In the genomic region with DNA sequence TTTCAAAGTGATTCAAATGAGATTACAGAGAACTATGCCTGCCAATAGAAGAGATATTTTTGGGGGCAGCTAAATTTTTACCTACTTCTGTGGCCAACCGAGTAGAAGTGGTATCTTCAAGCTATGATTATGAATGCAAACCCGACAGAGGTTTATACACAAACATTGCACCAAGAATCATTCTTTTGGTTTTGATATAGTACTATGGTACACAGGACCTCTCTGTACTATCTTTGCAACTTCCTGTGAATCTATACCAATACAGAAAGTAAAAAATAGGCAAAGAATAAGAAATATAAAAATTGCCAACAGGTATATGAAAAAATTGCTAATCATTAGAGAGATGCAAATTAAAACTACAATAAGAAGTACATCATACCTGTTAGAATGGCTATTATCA, we compare ENCODE assay signal across 35 cellular contexts.
"Had no signal": no experiment of that assay in that cellular context is flagged by ENCODE, and none has a peak within 500 bp of the region (broad histone marks: within the 10 kb centered on the region; RNA-seq: fewer than 3 reads in every experiment).

No MANE protein-coding gene starts in this region.

- H3K4me1 Mint-ChIP-seq: activated naive CD4-positive, alpha-beta T cell treated with anti-CD3 and anti-CD28 coated beads, Interleukin-2, amount 10 ng/mL, durations not matched to agents 7 days and 5 days; activated naive CD4-positive, alpha-beta T cell treated with anti-CD3 and anti-CD28 coated beads, Interleukin-2, amount 50 U/mL, for 24 hours; activated naive CD8-positive, alpha-beta T cell treated with anti-CD3 and anti-CD28 coated beads for 36 hours; activated naive CD8-positive, alpha-beta T cell treated with anti-CD3 and anti-CD28 coated beads, Interleukin-2, amount 10 ng/mL, durations not matched to agents 7 days and 5 days; activated T-helper 17 cell treated with anti-CD3 and anti-CD28 coated beads, Interleukin-2, amount 50 U/mL, for 72 hours; brain had no signal

- H3K27ac Mint-ChIP-seq: activated naive CD4-positive, alpha-beta T cell treated with anti-CD3 and anti-CD28 coated beads for 36 hours; activated naive CD4-positive, alpha-beta T cell treated with anti-CD3 and anti-CD28 coated beads, Interleukin-2, amount 10 ng/mL, durations not matched to agents 7 days and 5 days; activated naive CD4-positive, alpha-beta T cell treated with anti-CD3 and anti-CD28 coated beads, Interleukin-2, amount 50 U/mL, for 24 hours; activated naive CD4-positive, alpha-beta T cell treated with anti-CD3 and anti-CD28 coated beads, Interleukin-2, amount 50 U/mL, for 72 hours; activated naive CD8-positive, alpha-beta T cell; activated naive CD8-positive, alpha-beta T cell treated with anti-CD3 and anti-CD28 coated beads for 36 hours; activated naive CD8-positive, alpha-beta T cell treated with anti-CD3 and anti-CD28 coated beads, Interleukin-2, amount 10 ng/mL, durations not matched to agents 7 days and 5 days; activated naive CD8-positive, alpha-beta T cell treated with anti-CD3 and anti-CD28 coated beads, Interleukin-2, amount 50 U/mL, for 24 hours; activated T-cell treated with anti-CD3 and anti-CD28 coated beads, Interleukin-2, amount 50 U/mL, for 24 hours; activated T-cell treated with anti-CD3 and anti-CD28 coated beads, Interleukin-2, amount 50 U/mL, for 72 hours; activated T-helper 1 cell treated with anti-CD3 and anti-CD28 coated beads, Interleukin-12 subunit alpha, Interleukin-12 subunit beta, Interleukin-2, Interleukin-4 antibody, amounts not matched to agents 30 ng/mL and 10 ng/mL and 1 ng/mL, durations not matched to agents 14 hours and 24 hours and 36 hours; activated T-helper 17 cell treated with anti-CD3 and anti-CD28 coated beads, Interleukin-2, amount 50 U/mL, for 72 hours; activated T-helper 2 cell treated with anti-CD3 and anti-CD28 coated beads, Interferon-gamma antibody, Interleukin-2, Interleukin-4, amounts not matched to agents 10 μg/mL and 5 μg/mL and 100 μg/mL, durations not matched to agents 14 hours and 24 hours and 36 hours; brain had no signal

- H3K36me3 Mint-ChIP-seq: activated naive CD4-positive, alpha-beta T cell treated with anti-CD3 and anti-CD28 coated beads, Interleukin-2, amount 10 ng/mL, durations not matched to agents 7 days and 5 days; activated naive CD4-positive, alpha-beta T cell treated with anti-CD3 and anti-CD28 coated beads, Interleukin-2, amount 50 U/mL, for 24 hours; activated naive CD4-positive, alpha-beta T cell treated with anti-CD3 and anti-CD28 coated beads, Interleukin-2, amount 50 U/mL, for 72 hours; activated naive CD8-positive, alpha-beta T cell; activated naive CD8-positive, alpha-beta T cell treated with anti-CD3 and anti-CD28 coated beads for 36 hours; activated naive CD8-positive, alpha-beta T cell treated with anti-CD3 and anti-CD28 coated beads, Interleukin-2, amount 10 ng/mL, durations not matched to agents 7 days and 5 days; brain had no signal

- H3K27me3 Mint-ChIP-seq: central memory CD8-positive, alpha-beta T cell had no signal

- DNase-seq: activated effector memory CD4-positive, alpha-beta T cell treated with anti-CD3 and anti-CD28 coated beads, Interleukin-2, amount 50 U/mL, for 16 hours; activated effector memory CD4-positive, alpha-beta T cell treated with Interleukin-2 at 50 U/mL for 16 hours; activated gamma-delta T cell; activated gamma-delta T cell treated with Interleukin-2 at 50 U/mL for 16 hours; activated naive CD4-positive, alpha-beta T cell; activated naive CD4-positive, alpha-beta T cell treated with anti-CD3 and anti-CD28 coated beads for 36 hours; activated naive CD4-positive, alpha-beta T cell treated with anti-CD3 and anti-CD28 coated beads, Interleukin-2, amount 10 ng/mL, durations not matched to agents 7 days and 5 days; activated naive CD4-positive, alpha-beta T cell treated with anti-CD3 and anti-CD28 coated beads, Interleukin-2, amount 50 U/mL, for 16 hours; activated naive CD4-positive, alpha-beta T cell treated with Interleukin-2 at 50 U/mL for 16 hours; activated naive CD8-positive, alpha-beta T cell treated with anti-CD3 and anti-CD28 coated beads for 36 hours; activated naive CD8-positive, alpha-beta T cell treated with anti-CD3 and anti-CD28 coated beads, Interleukin-2, amount 10 ng/mL, durations not matched to agents 7 days and 5 days; activated naive CD8-positive, alpha-beta T cell treated with anti-CD3 and anti-CD28 coated beads, Interleukin-2, amount 50 U/mL, for 24 hours; activated T-cell treated with anti-CD3 and anti-CD28 coated beads, Interleukin-2, amount 50 U/mL, for 1 hour; activated T-cell treated with anti-CD3 and anti-CD28 coated beads, Interleukin-2, amount 50 U/mL, for 24 hours; activated T-cell treated with anti-CD3 and anti-CD28 coated beads, Interleukin-2, amount 50 U/mL, for 4 hours; activated T-cell treated with anti-CD3 and anti-CD28 coated beads, Interleukin-2, amount 50 U/mL, for 48 hours; activated T-cell treated with anti-CD3 and anti-CD28 coated beads, Interleukin-2, amount 50 U/mL, for 72 hours; adrenal gland; amniotic stem cell; amygdala; anterior cingulate cortex; aorta; body of pancreas; brain microvascular endothelial cell; caudate nucleus; central memory CD4-positive, alpha-beta T cell; cerebellar nuclear complex had no signal

- ATAC-seq: activated naive CD8-positive, alpha-beta T cell treated with anti-CD3 and anti-CD28 coated beads, Interleukin-2, amount 50 U/mL, for 24 hours; activated T-cell treated with anti-CD3 and anti-CD28 coated beads, Interleukin-2, amount 50 U/mL, for 4 hours; activated T-helper 17 cell treated with anti-CD3 and anti-CD28 coated beads, Interleukin-2, amount 50 U/mL, for 72 hours; body of pancreas had no signal

- H3K4me3 Mint-ChIP-seq: activated naive CD4-positive, alpha-beta T cell treated with anti-CD3 and anti-CD28 coated beads for 36 hours; activated naive CD4-positive, alpha-beta T cell treated with anti-CD3 and anti-CD28 coated beads, Interleukin-2, amount 10 ng/mL, durations not matched to agents 7 days and 5 days; activated naive CD4-positive, alpha-beta T cell treated with anti-CD3 and anti-CD28 coated beads, Interleukin-2, amount 50 U/mL, for 24 hours; activated naive CD8-positive, alpha-beta T cell; activated naive CD8-positive, alpha-beta T cell treated with anti-CD3 and anti-CD28 coated beads for 36 hours; activated naive CD8-positive, alpha-beta T cell treated with anti-CD3 and anti-CD28 coated beads, Interleukin-2, amount 10 ng/mL, durations not matched to agents 7 days and 5 days; activated naive CD8-positive, alpha-beta T cell treated with anti-CD3 and anti-CD28 coated beads, Interleukin-2, amount 50 U/mL, for 24 hours; activated T-cell treated with anti-CD3 and anti-CD28 coated beads, Interleukin-2, amount 50 U/mL, for 24 hours; activated T-cell treated with anti-CD3 and anti-CD28 coated beads, Interleukin-2, amount 50 U/mL, for 4 hours; activated T-cell treated with anti-CD3 and anti-CD28 coated beads, Interleukin-2, amount 50 U/mL, for 72 hours; activated T-helper 1 cell treated with anti-CD3 and anti-CD28 coated beads, Interleukin-12 subunit alpha, Interleukin-12 subunit beta, Interleukin-2, Interleukin-4 antibody, amounts not matched to agents 30 ng/mL and 10 ng/mL and 1 ng/mL, durations not matched to agents 14 hours and 24 hours and 36 hours; activated T-helper 17 cell treated with anti-CD3 and anti-CD28 coated beads, Interleukin-2, amount 50 U/mL, for 72 hours; brain; central memory CD8-positive, alpha-beta T cell had no signal

- H3K9me3 Mint-ChIP-seq: activated naive CD4-positive, alpha-beta T cell treated with anti-CD3 and anti-CD28 coated beads for 36 hours; activated naive CD4-positive, alpha-beta T cell treated with anti-CD3 and anti-CD28 coated beads, Interleukin-2, amount 10 ng/mL, durations not matched to agents 7 days and 5 days; activated naive CD4-positive, alpha-beta T cell treated with anti-CD3 and anti-CD28 coated beads, Interleukin-2, amount 50 U/mL, for 24 hours; activated naive CD4-positive, alpha-beta T cell treated with anti-CD3 and anti-CD28 coated beads, Interleukin-2, amount 50 U/mL, for 72 hours; activated naive CD8-positive, alpha-beta T cell treated with anti-CD3 and anti-CD28 coated beads for 36 hours; activated naive CD8-positive, alpha-beta T cell treated with anti-CD3 and anti-CD28 coated beads, Interleukin-2, amount 10 ng/mL, durations not matched to agents 7 days and 5 days; activated naive CD8-positive, alpha-beta T cell treated with anti-CD3 and anti-CD28 coated beads, Interleukin-2, amount 50 U/mL, for 24 hours; activated T-cell treated with anti-CD3 and anti-CD28 coated beads, Interleukin-2, amount 50 U/mL, for 24 hours; activated T-cell treated with anti-CD3 and anti-CD28 coated beads, Interleukin-2, amount 50 U/mL, for 4 hours; activated T-cell treated with anti-CD3 and anti-CD28 coated beads, Interleukin-2, amount 50 U/mL, for 72 hours; activated T-helper 1 cell treated with anti-CD3 and anti-CD28 coated beads, Interleukin-12 subunit alpha, Interleukin-12 subunit beta, Interleukin-2, Interleukin-4 antibody, amounts not matched to agents 30 ng/mL and 10 ng/mL and 1 ng/mL, durations not matched to agents 14 hours and 24 hours and 36 hours; activated T-helper 17 cell treated with anti-CD3 and anti-CD28 coated beads, Interleukin-2, amount 50 U/mL, for 72 hours; activated T-helper 2 cell treated with anti-CD3 and anti-CD28 coated beads, Interferon-gamma antibody, Interleukin-2, Interleukin-4, amounts not matched to agents 10 μg/mL and 5 μg/mL and 100 μg/mL, durations not matched to agents 14 hours and 24 hours and 36 hours; central memory CD8-positive, alpha-beta T cell had no signal
